1 cellular context compared by ENCODE assay signal in genomic region chr10:18313626-18314025, GRCh38.
TF ChIP-seq lines count a peak whose summit lies in the region.

No MANE protein-coding gene starts in this region.

TF ChIP-seq in neural cell, 6 proteins besides CTCF, POLR2A, EP300 and RAD21 (continued from another document):
- no peak for TF ChIP-seq REST (IDR thresholded peaks at IDR 0.05; ENCODE audit: borderline replicate concordance)
